Comparison of ENCODE assay signal across 17 cellular contexts in genomic region chr11:1532606-1533341, GRCh38. TPM values are rescaled to one million over a fixed set of nuclear protein-coding genes. Genes with fewer than 3 reads are reported as not detected.
DNase-seq lines count a peak whose midpoint lies in the region; ATAC-seq, FAIRE-seq and TF ChIP-seq lines count a peak whose summit lies in the region.
"Had no signal": no experiment of that assay in that cellular context is flagged by ENCODE, and none has a peak within 500 bp of the region (broad histone marks: within the 10 kb centered on the region; RNA-seq: fewer than 3 reads in every experiment).

No MANE protein-coding gene starts in this region.

- 26 to 39% (median 28%) methylated on average over 20 of the region's 20 CpGs for WGBS in psoas muscle, 3 donors

- DNase-seq in AG10803 (ENCODE audit: low read depth) (peak; percentile 36), astrocyte (ENCODE audit: low read depth) (peak; percentile 79), head of caudate nucleus (peak in 31 of 42 donors; percentile 28 to 81 (median 57)), psoas muscle (no peak), NK-92 (lab: John Stamatoyannopoulos, UW; ENCODE audit: unreplicated experiment) (no peak), NCI-H2171 treated with DMSO at 0.1 percent for 48 hours (lab: John Stamatoyannopoulos, UW) (no peak), endothelial cell (ENCODE audit: low spot score) (no peak)
- DNase-seq: activated CD8-positive, alpha-beta memory T cell treated with anti-CD3 and anti-CD28 coated beads, Interleukin-2, amount 50 U/mL, for 4 hours; activated naive CD8-positive, alpha-beta T cell treated with anti-CD3 and anti-CD28 coated beads for 36 hours; effector CD4-positive, alpha-beta T cell; naive B cell; NCI-H524 treated with DMSO at 0.1 percent for 48 hours; right lobe of liver had no signal

- H3K79me2 ChIP-seq in astrocyte (ENCODE audit: insufficient read depth, low read length): peaks cover 96% of the 10 kb centered on the region

- H3K4me3 Mint-ChIP-seq in astrocyte (ENCODE audit: unreplicated experiment): no peak overlapping the region
- no peak overlapping the region for H3K4me3 Mint-ChIP-seq in endothelial cell (ENCODE audit: unreplicated experiment)
- H3K4me3 Mint-ChIP-seq: activated naive CD8-positive, alpha-beta T cell treated with anti-CD3 and anti-CD28 coated beads for 36 hours; naive B cell had no signal

- peaks cover 98% of the 10 kb centered on the region for H4K20me1 ChIP-seq in astrocyte (ENCODE audit: insufficient read depth, low read length)

- no peaks in the 10 kb centered on the region for H3K36me3 ChIP-seq in astrocyte (ENCODE audit: insufficient read depth, low read length)
- peaks cover 0 to 8% of the 10 kb centered on the region in 2 donors for H3K36me3 ChIP-seq in psoas muscle (ENCODE audit: insufficient read depth in 1 of 2, low read depth in 1 of 2)

- H3K27me3 Mint-ChIP-seq in astrocyte (ENCODE audit: low read depth, unreplicated experiment) (peaks cover 2% of the 10 kb centered on the region), endothelial cell (ENCODE audit: unreplicated experiment) (peaks cover 2% of the 10 kb centered on the region)
- H3K27me3 Mint-ChIP-seq: activated naive CD8-positive, alpha-beta T cell treated with anti-CD3 and anti-CD28 coated beads for 36 hours had no signal

- H3K9me3 ChIP-seq in astrocyte (ENCODE audit: insufficient read depth, low read depth, low read length): no peaks in the 10 kb centered on the region
- H3K9me3 ChIP-seq in psoas muscle: no peaks in the 10 kb centered on the region
- H3K9me3 ChIP-seq: A549, right lobe of liver had no signal

- H3K27ac Mint-ChIP-seq in astrocyte (ENCODE audit: unreplicated experiment) (peak overlapping the region; percentile 26), endothelial cell (ENCODE audit: unreplicated experiment) (no peak overlapping the region)
- H3K27ac Mint-ChIP-seq: activated naive CD8-positive, alpha-beta T cell treated with anti-CD3 and anti-CD28 coated beads for 36 hours; naive B cell had no signal

- H3K4me1 Mint-ChIP-seq in astrocyte (ENCODE audit: low read depth, unreplicated experiment): peaks cover 16% of the 10 kb centered on the region
- peaks cover 21% of the 10 kb centered on the region for H3K4me1 Mint-ChIP-seq in endothelial cell (ENCODE audit: unreplicated experiment)

- FAIRE-seq in astrocyte (lab: Jason Lieb, UNC): no peak
- FAIRE-seq: A549, GM12878 had no signal

- H3K36me3 Mint-ChIP-seq in astrocyte (ENCODE audit: low read depth, unreplicated experiment) (peaks cover 8% of the 10 kb centered on the region), endothelial cell (ENCODE audit: low read depth, unreplicated experiment) (no peaks in the 10 kb centered on the region)
- H3K36me3 Mint-ChIP-seq: activated naive CD8-positive, alpha-beta T cell treated with anti-CD3 and anti-CD28 coated beads for 36 hours; naive B cell had no signal

- H3K27ac ChIP-seq in astrocyte (ENCODE audit: low read depth, low read length): peak overlapping the region; percentile 37
- peak overlapping the region; percentile 89 for H3K27ac ChIP-seq in psoas muscle
- H3K27ac ChIP-seq: A549, right lobe of liver had no signal

- intact Hi-C loops in head of caudate nucleus (cut with DNase I): no loop called here
- intact Hi-C loops in psoas muscle (cut with DNase I): loop anchor here in 1 of 2 donors (2.0 to 5.0 kb wide), 2 partner anchors 40 to 234 kb away; partner anchors contain the start of gene DUSP8

- H3K9me3 Mint-ChIP-seq in astrocyte (ENCODE audit: unreplicated experiment) (no peaks in the 10 kb centered on the region), endothelial cell (ENCODE audit: unreplicated experiment) (no peaks in the 10 kb centered on the region)
- H3K9me3 Mint-ChIP-seq: activated naive CD8-positive, alpha-beta T cell treated with anti-CD3 and anti-CD28 coated beads for 36 hours; naive B cell had no signal

- ATAC-seq in psoas muscle (no peak), HG03025 (IDR thresholded peaks at IDR 0.05; ENCODE audit: low FRiP score, unreplicated experiment) (no peak)
- ATAC-seq: A549, GM12878, right lobe of liver had no signal

- H3K9ac ChIP-seq in astrocyte (ENCODE audit: low read length): peak overlapping the region; percentile 31

- peaks cover 39% of the 10 kb centered on the region for H3K4me1 ChIP-seq in astrocyte (ENCODE audit: insufficient read depth, low read length)
- H3K4me1 ChIP-seq in psoas muscle: peaks cover 84% of the 10 kb centered on the region
- H3K4me1 ChIP-seq: A549, right lobe of liver had no signal

- H3K4me3 ChIP-seq in AG10803 (ENCODE audit: low read length): no peak overlapping the region
- no peak overlapping the region for H3K4me3 ChIP-seq in astrocyte (ENCODE audit: insufficient read depth, low read depth, low read length)
- peak overlapping the region; percentile 14 for H3K4me3 ChIP-seq in psoas muscle
- H3K4me3 ChIP-seq: A549, GM12878, right lobe of liver had no signal

- TF ChIP-seq CTCF in AG10803 (conservative IDR thresholded peaks at IDR 0.05; ENCODE audit: low read length): no peak
- TF ChIP-seq CTCF in astrocyte (IDR thresholded peaks at IDR 0.05; ENCODE audit: insufficient read depth, low read depth, low read length): no peak
- no peak for TF ChIP-seq CTCF in psoas muscle (IDR thresholded peaks at IDR 0.05)
- no peak for TF ChIP-seq CTCF in endothelial cell (IDR thresholded peaks at IDR 0.05; ENCODE audit: unreplicated experiment)

- H2AFZ ChIP-seq in astrocyte (ENCODE audit: low read depth, low read length): no peak overlapping the region

- peak overlapping the region; percentile 61 for H3K4me2 ChIP-seq in astrocyte (ENCODE audit: low read length)
- H3K4me2 ChIP-seq: A549 had no signal

- H3K27me3 ChIP-seq in astrocyte (ENCODE audit: insufficient read depth, low read length) (peaks cover under 1% of the 10 kb centered on the region), psoas muscle (ENCODE audit: insufficient read depth in 3 of 3, low read length in 2 of 3) (no peaks in the 10 kb centered on the region)
- H3K27me3 ChIP-seq: right lobe of liver had no signal

RNA-seq across cellular contexts. Expression of gene DUSP8, which starts 39.3 kb away (rescaled TPM):
- total RNA-seq in astrocyte (13.8 and 14.8 TPM in 2 replicates), psoas muscle (10 to 100 TPM in 3 of 4 donors, 1 to 10 TPM in 1; 9.9 to 15.2 (median 14.0) TPM), endothelial cell (ENCODE audit: unreplicated experiment) (2.2 TPM)
- polyA plus RNA-seq in psoas muscle: 1 to 10 TPM; 1.0 to 4.4 (median 3.5) TPM

RNA-seq across cellular contexts. Expression of gene MOB2, which starts 46.2 kb away (rescaled TPM):
- total RNA-seq in astrocyte: 26.4 and 28.9 TPM in 2 replicates
- 10 to 100 TPM; 44.5 to 58.7 (median 52.4) TPM for total RNA-seq in psoas muscle
- polyA plus RNA-seq in psoas muscle: 10 to 100 TPM; 52.6 to 75.1 (median 74.2) TPM
- 37.5 TPM for total RNA-seq in endothelial cell (ENCODE audit: unreplicated experiment)

RNA-seq across cellular contexts. Expression of gene KRTAP5-1, which starts 52.3 kb away (rescaled TPM):
- total RNA-seq in astrocyte (not detected in 2 replicates), psoas muscle (not detected), endothelial cell (ENCODE audit: unreplicated experiment) (not detected)
- not detected for polyA plus RNA-seq in psoas muscle
- total RNA-seq: activated naive CD8-positive, alpha-beta T cell treated with anti-CD3 and anti-CD28 coated beads for 36 hours; GM12878; right lobe of liver; urinary bladder had no signal
- polyA plus RNA-seq: A549, GM12878, urinary bladder had no signal

Comparison
In these comparisons a context has a peak if more than half of its experiments do, and no peak if none do; other contexts are left out.
1. DNase-seq: peak in AG10803 (single experiment), astrocyte (single experiment) and head of caudate nucleus (31 of 42); none in psoas muscle (0 of 2), NK-92 (single experiment), NCI-H2171 treated with DMSO at 0.1 percent for 48 hours (single experiment) and endothelial cell (single experiment).